In the genomic region with DNA sequence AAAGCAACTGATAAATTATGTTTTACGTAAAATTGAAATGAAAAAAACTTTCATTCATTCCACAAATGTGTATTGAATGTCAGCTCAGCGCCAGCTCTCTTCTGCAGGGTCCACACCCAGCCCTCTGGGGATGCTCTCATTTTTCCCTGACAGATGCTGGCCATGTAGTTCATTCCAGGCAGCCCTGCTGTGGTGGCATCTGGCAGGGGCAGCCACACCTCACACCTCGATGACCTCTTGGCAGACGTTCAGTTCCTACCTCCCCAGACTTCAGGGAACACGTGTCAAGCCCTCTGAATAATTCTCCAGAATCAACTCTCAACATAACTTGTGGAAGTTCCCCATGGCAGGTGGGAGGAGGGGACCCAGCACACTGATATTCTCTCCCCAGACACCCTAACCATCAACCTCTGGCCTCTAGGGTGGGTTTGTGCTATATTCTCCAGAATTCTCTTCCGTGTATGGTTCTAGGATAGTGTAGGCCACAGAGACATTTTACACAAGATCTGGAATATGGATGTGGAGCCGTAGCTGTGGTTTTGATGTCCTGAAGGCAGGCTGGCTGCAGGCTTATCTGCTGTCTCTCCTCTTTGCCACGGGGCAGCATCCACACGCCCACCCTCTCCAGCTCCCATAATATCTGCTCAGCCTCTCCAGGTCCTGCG, we compare ENCODE assay signal across 31 cellular contexts.
DNase-seq lines count a peak whose midpoint lies in the region; ATAC-seq, FAIRE-seq and TF ChIP-seq lines count a peak whose summit lies in the region.
"Had no signal": no experiment of that assay in that cellular context is flagged by ENCODE, and none has a peak within 500 bp of the region (broad histone marks: within the 10 kb centered on the region; RNA-seq: fewer than 3 reads in every experiment).

No MANE protein-coding gene starts in this region.

- no peaks in the 10 kb centered on the region for H3K27me3 Mint-ChIP-seq in activated CD8-positive, alpha-beta T cell treated with anti-CD3 and anti-CD28 coated beads, Interleukin-2, amount 10 ng/mL, durations not matched to agents 7 days and 5 days (ENCODE audit: low read depth)

- H3K27ac ChIP-seq in HepG2 (ENCODE audit: extremely low read length, insufficient read depth, low read length): no peak overlapping the region
- no peak overlapping the region for H3K27ac ChIP-seq in right lobe of liver
- peak overlapping the region; percentile 69 to 80 for H3K27ac ChIP-seq in right atrium auricular region
- H3K27ac ChIP-seq in suprapubic skin: peak overlapping the region; percentile 85
- H3K27ac ChIP-seq: A549, GM23248 had no signal

- DNase-seq in HepG2 (ENCODE audit: low spot score) (no peak), right lobe of liver (no peak), right atrium auricular region (ENCODE audit: low spot score) (no peak), suprapubic skin (ENCODE audit: low spot score in 2 of 2) (no peak)
- no peak for DNase-seq in activated effector memory CD4-positive, alpha-beta T cell treated with Interleukin-2 at 50 U/mL for 16 hours
- no peak for DNase-seq in activated CD8-positive, alpha-beta T cell treated with anti-CD3 and anti-CD28 coated beads, Interleukin-2, amount 10 ng/mL, durations not matched to agents 7 days and 5 days
- DNase-seq in activated naive CD4-positive, alpha-beta T cell treated with anti-CD3 and anti-CD28 coated beads, Interleukin-2, amount 50 U/mL, for 16 hours: no peak
- DNase-seq: activated CD4-positive, alpha-beta T cell treated with anti-CD3 and anti-CD28 coated beads for 36 hours; activated effector memory CD4-positive, alpha-beta T cell treated with anti-CD3 and anti-CD28 coated beads, Interleukin-2, amount 50 U/mL, for 16 hours; activated naive CD8-positive, alpha-beta T cell treated with anti-CD3 and anti-CD28 coated beads, Interleukin-2, amount 10 ng/mL, durations not matched to agents 7 days and 5 days; CD8-positive, alpha-beta memory T cell; central memory CD4-positive, alpha-beta T cell; dermis blood vessel endothelial cell; DMS153; esophagus squamous epithelium; foreskin melanocyte; GM23248; hypothalamus; immature natural killer cell; naive B cell; NCI-H1092; NCI-H2029 treated with DMSO at 0.1 percent for 48 hours; NCI-H345; nucleus accumbens; OCI-M1; small intestine; stimulated activated CD8-positive, alpha-beta memory T cell treated with anti-CD3 and anti-CD28 coated beads, Interleukin-4, amount 100 ng/mL, for 48 hours had no signal

- no peak for FAIRE-seq in HepG2 (lab: Jason Lieb, UNC)
- FAIRE-seq: A549, GM12892, small intestine had no signal

- no peaks in the 10 kb centered on the region for H3K4me1 ChIP-seq in HepG2 (ENCODE audit: insufficient read depth, low read length)
- no peaks in the 10 kb centered on the region for H3K4me1 ChIP-seq in right lobe of liver
- H3K4me1 ChIP-seq in right atrium auricular region: peaks cover 0 to 30% of the 10 kb centered on the region in 2 donors
- H3K4me1 ChIP-seq in suprapubic skin: peaks cover 19% of the 10 kb centered on the region
- H3K4me1 ChIP-seq: A549 had no signal

- CTCF ChIA-PET in HepG2 (lab: Yijun Ruan, JAX; ENCODE audit: low intra/inter-chr PET ratio, low total read pairs): no interaction called here
- CTCF ChIA-PET in activated CD8-positive, alpha-beta T cell treated with anti-CD3 and anti-CD28 coated beads, Interleukin-2, amount 10 ng/mL, durations not matched to agents 7 days and 5 days (lab: Charles Lee): no interaction called here

- ATAC-seq in HepG2 (peak; percentile 43; the same call in 2 of the 3 replicates), right lobe of liver (no peak), HG02623 (IDR thresholded peaks at IDR 0.05; ENCODE audit: unreplicated experiment) (no peak)
- no peak for ATAC-seq in activated CD8-positive, alpha-beta T cell treated with anti-CD3 and anti-CD28 coated beads, Interleukin-2, amount 10 ng/mL, durations not matched to agents 7 days and 5 days
- ATAC-seq: A549; activated CD4-positive, alpha-beta T cell treated with anti-CD3 and anti-CD28 coated beads for 36 hours; left lobe of liver had no signal

- POLR2A ChIA-PET in HepG2 (lab: Yijun Ruan, JAX): no interaction called here
- POLR2A ChIA-PET in activated CD8-positive, alpha-beta T cell treated with anti-CD3 and anti-CD28 coated beads, Interleukin-2, amount 10 ng/mL, durations not matched to agents 7 days and 5 days (lab: Charles Lee): no interaction called here

- TF ChIP-seq RAD21 in HepG2 (CRISPR knock-in tag; IDR thresholded peaks at IDR 0.05): no peak

- no peaks in the 10 kb centered on the region for H3K9me3 Mint-ChIP-seq in activated CD8-positive, alpha-beta T cell treated with anti-CD3 and anti-CD28 coated beads, Interleukin-2, amount 10 ng/mL, durations not matched to agents 7 days and 5 days (ENCODE audit: insufficient read depth)

- intact Hi-C loops in HepG2 (cut with micrococcal nuclease; ENCODE audit: unreplicated experiment) (no loop called here), right lobe of liver (cut with DNase I) (no loop called here)

- peaks cover 7% of the 10 kb centered on the region; the same call in 1 of the 2 replicates for H3K9me3 ChIP-seq in HepG2 (ENCODE audit: low read length)
- H3K9me3 ChIP-seq in right lobe of liver: no peaks in the 10 kb centered on the region
- no peaks in the 10 kb centered on the region for H3K9me3 ChIP-seq in right atrium auricular region
- no peaks in the 10 kb centered on the region for H3K9me3 ChIP-seq in suprapubic skin
- H3K9me3 ChIP-seq: esophagus squamous epithelium had no signal

- no peaks in the 10 kb centered on the region for H3K36me3 Mint-ChIP-seq in activated CD8-positive, alpha-beta T cell treated with anti-CD3 and anti-CD28 coated beads, Interleukin-2, amount 10 ng/mL, durations not matched to agents 7 days and 5 days (ENCODE audit: low read depth)
- H3K36me3 Mint-ChIP-seq: activated naive CD8-positive, alpha-beta T cell treated with anti-CD3 and anti-CD28 coated beads, Interleukin-2, amount 10 ng/mL, durations not matched to agents 7 days and 5 days had no signal

- no peak overlapping the region for H3K9ac ChIP-seq in HepG2 (ENCODE audit: insufficient read depth, low read depth, low read length)
- H3K9ac ChIP-seq: GM23248 had no signal

- H3K27me3 ChIP-seq in HepG2 (ENCODE audit: control insufficient read depth in 1 of 2, insufficient read depth in 2 of 2, low read length in 2 of 2) (peaks cover 8 to 30% of the 10 kb centered on the region in 2 experiments), right lobe of liver (no peaks in the 10 kb centered on the region), right atrium auricular region (no peaks in the 10 kb centered on the region), suprapubic skin (no peaks in the 10 kb centered on the region)
- H3K27me3 ChIP-seq: esophagus squamous epithelium had no signal

- WGBS in HepG2 (ENCODE audit: low lambda C conversion rate): 30% methylated on average over 10 of the region's 10 CpGs
- WGBS in right lobe of liver (ENCODE audit: insufficient coverage, low coverage, low lambda C conversion rate, missing lambda C conversion rate): 76% methylated on average over 6 of the region's 10 CpGs
- 59% methylated on average over 10 of the region's 10 CpGs for WGBS in suprapubic skin

- H3K4me3 ChIP-seq in HepG2 (replicated peaks in 1 of 3; ENCODE audit: insufficient read depth in 1 of 3, low read depth in 2 of 3, low read length in 3 of 3) (no peak overlapping the region), right lobe of liver (no peak overlapping the region), right atrium auricular region (no peak overlapping the region), suprapubic skin (no peak overlapping the region)
- H3K4me3 ChIP-seq: A549, esophagus squamous epithelium, GM23248 had no signal

- TF ChIP-seq EP300 in HepG2 (IDR thresholded peaks at IDR 0.05; ENCODE audit: low read depth in 2 of 2, low read length in 2 of 2) (no peak), HepG2 (CRISPR knock-in tag; IDR thresholded peaks at IDR 0.05; ENCODE audit: borderline replicate concordance) (no peak), suprapubic skin (IDR thresholded peaks at IDR 0.05) (no peak)

- H4K20me1 ChIP-seq in HepG2 (ENCODE audit: insufficient read depth, low read length): no peaks in the 10 kb centered on the region

- H3K4me2 ChIP-seq in HepG2 (ENCODE audit: low read depth, low read length): 0 out of 2 replicates have a peak overlapping the region, but pooled peaks have one; percentile 2
- H3K4me2 ChIP-seq: A549 had no signal

- in situ Hi-C loops in HepG2 (cut with HindIII; ENCODE audit: extremely low pct_ligation_motif_present, low pct_unique_long_range_greater_than_20kb): no loop called here

- no peak overlapping the region for H3K27ac Mint-ChIP-seq in activated CD8-positive, alpha-beta T cell treated with anti-CD3 and anti-CD28 coated beads, Interleukin-2, amount 10 ng/mL, durations not matched to agents 7 days and 5 days
- H3K27ac Mint-ChIP-seq: activated CD4-positive, alpha-beta T cell treated with anti-CD3 and anti-CD28 coated beads for 36 hours; activated naive CD8-positive, alpha-beta T cell treated with anti-CD3 and anti-CD28 coated beads, Interleukin-2, amount 10 ng/mL, durations not matched to agents 7 days and 5 days; CD8-positive, alpha-beta memory T cell; immature natural killer cell had no signal

- TF ChIP-seq CTCF in HepG2 (CRISPR knock-in tag; IDR thresholded peaks at IDR 0.05) (no peak), right lobe of liver (IDR thresholded peaks at IDR 0.05) (no peak), right atrium auricular region (IDR thresholded peaks at IDR 0.05) (no peak), suprapubic skin (IDR thresholded peaks at IDR 0.05) (no peak)

- H3K4me1 Mint-ChIP-seq in activated CD8-positive, alpha-beta T cell treated with anti-CD3 and anti-CD28 coated beads, Interleukin-2, amount 10 ng/mL, durations not matched to agents 7 days and 5 days (ENCODE audit: low read depth): no peaks in the 10 kb centered on the region
- H3K4me1 Mint-ChIP-seq: activated CD4-positive, alpha-beta T cell treated with anti-CD3 and anti-CD28 coated beads for 36 hours; CD8-positive, alpha-beta memory T cell; immature natural killer cell had no signal

- H3K4me3 Mint-ChIP-seq in activated CD8-positive, alpha-beta T cell treated with anti-CD3 and anti-CD28 coated beads, Interleukin-2, amount 10 ng/mL, durations not matched to agents 7 days and 5 days: no peak overlapping the region
- H3K4me3 Mint-ChIP-seq: activated CD4-positive, alpha-beta T cell treated with anti-CD3 and anti-CD28 coated beads for 36 hours; activated naive CD8-positive, alpha-beta T cell treated with anti-CD3 and anti-CD28 coated beads, Interleukin-2, amount 10 ng/mL, durations not matched to agents 7 days and 5 days; CD8-positive, alpha-beta memory T cell; immature natural killer cell had no signal

- H3K36me3 ChIP-seq in HepG2 (replicated peaks in 1 of 2; ENCODE audit: control insufficient read depth in 1 of 2, insufficient read depth in 2 of 2, low read length in 2 of 2) (no peaks in the 10 kb centered on the region), right lobe of liver (no peaks in the 10 kb centered on the region), right atrium auricular region (no peaks in the 10 kb centered on the region), suprapubic skin (no peaks in the 10 kb centered on the region)
- H3K36me3 ChIP-seq: esophagus squamous epithelium had no signal

- no TSS peak for BruUV-seq in HepG2 (replicated peaks; lab: Mats Ljungman, UMichigan)

- no peaks in the 10 kb centered on the region for H3K79me2 ChIP-seq in HepG2 (ENCODE audit: insufficient read depth, low read length)

- TF ChIP-seq POLR2A in HepG2 (IDR thresholded peaks at IDR 0.05; ENCODE audit: insufficient read depth in 1 of 2, low read depth in 2 of 2, low read length in 2 of 2) (no peak), right lobe of liver (IDR thresholded peaks at IDR 0.05) (no peak), suprapubic skin (IDR thresholded peaks at IDR 0.05) (no peak)

- H2AFZ ChIP-seq in HepG2 (ENCODE audit: low read length): no peak overlapping the region
- H2AFZ ChIP-seq: GM23248 had no signal

Comparison
In these comparisons a context has a peak if more than half of its experiments do, and no peak if none do; other contexts are left out.
1. H3K27ac ChIP-seq: peak in right atrium auricular region (2 of 2) and suprapubic skin (single experiment); none in HepG2 (single experiment) and right lobe of liver (0 of 3).